ENCODE assay signal across 8 cellular contexts in the genomic region with DNA sequence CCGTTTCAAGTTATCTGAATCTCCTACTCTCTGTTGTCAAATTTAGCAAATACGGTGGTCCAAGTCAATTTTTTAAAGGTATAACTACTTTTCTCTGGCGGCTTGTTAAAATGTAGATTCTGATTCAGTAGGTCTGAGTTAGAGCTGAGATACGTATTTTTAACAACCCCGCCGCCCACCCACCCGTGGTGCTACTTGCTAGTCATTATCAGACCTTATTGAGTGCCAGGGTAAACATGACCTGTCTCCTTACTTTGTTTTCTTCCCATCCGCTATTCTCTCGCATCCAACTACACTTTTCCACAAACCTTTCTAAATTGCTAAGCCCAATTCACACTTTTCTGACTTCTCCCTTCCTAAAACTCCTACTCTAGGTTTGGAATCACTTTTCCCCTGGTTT. TPM values are rescaled to one million over a fixed set of nuclear protein-coding genes. Genes with fewer than 3 reads are reported as not detected.
DNase-seq lines count a peak whose midpoint lies in the region; ATAC-seq and TF ChIP-seq lines count a peak whose summit lies in the region.

No MANE protein-coding gene starts in this region.

- no peaks in the 10 kb centered on the region for H3K9me3 ChIP-seq in endocrine pancreas (ENCODE audit: control insufficient read depth, low read length)

- peak overlapping the region; percentile 83 for H3K9ac ChIP-seq in endocrine pancreas (ENCODE audit: control insufficient read depth, insufficient read depth, low read length)

- peaks cover 11% of the 10 kb centered on the region for H3K4me1 ChIP-seq in endocrine pancreas (ENCODE audit: control insufficient read depth, insufficient read depth, low read length)

- ATAC-seq in GM19395 (IDR thresholded peaks at IDR 0.05; ENCODE audit: unreplicated experiment) (no peak), GM21529 (IDR thresholded peaks at IDR 0.05; ENCODE audit: unreplicated experiment) (no peak), HG03442 (IDR thresholded peaks at IDR 0.05; ENCODE audit: unreplicated experiment) (no peak)

- H3K27me3 Mint-ChIP-seq in progenitor cell of endocrine pancreas: no peaks in the 10 kb centered on the region

- POLR2A ChIA-PET in RWPE1 (lab: Yijun Ruan, JAX; ENCODE audit: low non-redundant PET): interaction anchor here (0.5 kb wide), 1 partner anchor 158 kb away, joined by 3 read pairs; no protein-coding TSS in a partner anchor

- no peak for TF ChIP-seq CTCF in GM12864 (IDR thresholded peaks at IDR 0.05; ENCODE audit: low read depth, low read length, missing control alignments)
- TF ChIP-seq CTCF in RWPE1 (conservative IDR thresholded peaks at IDR 0.05; ENCODE audit: low read depth): no peak
- no peak for TF ChIP-seq CTCF in progenitor cell of endocrine pancreas (IDR thresholded peaks at IDR 0.05; ENCODE audit: unreplicated experiment)

- H3K4me3 Mint-ChIP-seq in progenitor cell of endocrine pancreas (ENCODE audit: low read depth): peak overlapping the region; percentile 98

- H3K36me3 Mint-ChIP-seq in progenitor cell of endocrine pancreas (ENCODE audit: insufficient read depth): no peaks in the 10 kb centered on the region

- H3K4me3 ChIP-seq in GM12864 (ENCODE audit: low read depth, low read length) (peak overlapping the region; percentile 100), endocrine pancreas (ENCODE audit: control insufficient read depth, insufficient read depth, low read length) (peak overlapping the region; percentile 87)

- H3K4me1 Mint-ChIP-seq in progenitor cell of endocrine pancreas (ENCODE audit: low read depth): peaks cover 16% of the 10 kb centered on the region

- no peaks in the 10 kb centered on the region for H3K9me3 Mint-ChIP-seq in progenitor cell of endocrine pancreas (ENCODE audit: low read depth)

- CTCF ChIA-PET in RWPE1 (lab: Yijun Ruan, JAX): no interaction called here

- no peaks in the 10 kb centered on the region for H3K27me3 ChIP-seq in endocrine pancreas (ENCODE audit: control insufficient read depth, insufficient read depth, low read length)

- peak overlapping the region; percentile 96 for H3K27ac ChIP-seq in RWPE1

- peak overlapping the region; percentile 100 for H3K27ac Mint-ChIP-seq in progenitor cell of endocrine pancreas

- DNase-seq in GM12864 (ENCODE audit: low read depth) (no peak), RWPE1 (ENCODE audit: low spot score) (no peak), progenitor cell of endocrine pancreas (ENCODE audit: low spot score, unreplicated experiment) (no peak), iPS-NIHi11 (ENCODE audit: low spot score) (no peak)

- peaks cover 4% of the 10 kb centered on the region for H3K36me3 ChIP-seq in endocrine pancreas (ENCODE audit: control insufficient read depth, insufficient read depth, low read length)

RNA-seq across cellular contexts. Expression of a gene that starts 0.7 kb away (rescaled TPM):
- total RNA-seq in progenitor cell of endocrine pancreas: 46.0 and 46.6 TPM in 2 replicates

RNA-seq across cellular contexts. Expression of a gene that starts 8.5 kb away (rescaled TPM):
- total RNA-seq in progenitor cell of endocrine pancreas: 25.1 and 26.0 TPM in 2 replicates

RNA-seq across cellular contexts. Expression of a gene that starts 55.1 kb away (rescaled TPM):
- total RNA-seq in progenitor cell of endocrine pancreas: 24.7 and 25.1 TPM in 2 replicates

RNA-seq across cellular contexts. Expression of a gene that starts 57.7 kb away (rescaled TPM):
- not detected in 2 replicates for total RNA-seq in progenitor cell of endocrine pancreas
